Comparison of ENCODE assay signal across 7 cellular contexts in the genomic region with DNA sequence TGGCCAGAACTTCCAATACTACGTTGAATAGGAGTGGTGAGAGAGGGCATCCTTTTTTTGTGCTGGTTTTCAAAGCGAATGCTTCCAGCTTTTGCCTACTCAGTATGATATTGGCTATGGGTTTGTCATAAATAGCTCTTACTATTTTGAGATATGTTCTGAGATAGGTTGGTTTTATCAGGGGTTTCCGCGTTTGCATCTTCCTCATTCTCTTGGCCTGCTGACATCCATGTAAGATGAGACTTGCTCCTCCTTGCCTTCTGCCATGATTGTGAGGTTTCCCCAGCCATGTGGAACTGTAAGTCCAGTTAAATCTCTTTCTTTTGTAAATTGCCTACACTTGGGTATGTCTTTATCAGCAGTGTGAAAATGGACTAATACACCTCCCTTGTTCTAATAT.
DNase-seq lines count a peak whose midpoint lies in the region; ATAC-seq and TF ChIP-seq lines count a peak whose summit lies in the region.
"Not testable (repeated sequence)": the region's sequence is repeated elsewhere in the genome, so short reads cannot be mapped to it uniquely, and the experiment has no call there.

No MANE protein-coding gene starts in this region.

- peak; percentile 74 for ATAC-seq in GM21360 (IDR thresholded peaks at IDR 0.05; ENCODE audit: unreplicated experiment)

- not testable (repeated sequence) for H3K9me3 ChIP-seq in Karpas-422 (ENCODE audit: low read length)

- H3K9ac ChIP-seq in Karpas-422 (ENCODE audit: low read length), result not testable (repeated sequence)

- H3K27me3 ChIP-seq in Karpas-422 (ENCODE audit: low read length), result not testable (repeated sequence)

- H3K27ac ChIP-seq in Karpas-422 (ENCODE audit: low read length) (peak overlapping the region; percentile 16; the same call in 1 of the 2 replicates), VCaP (peak overlapping the region; percentile 23)

- not testable (repeated sequence) for H3K36me3 Mint-ChIP-seq in neural crest cell (ENCODE audit: low read depth)

- H4K20me1 ChIP-seq in Karpas-422 (ENCODE audit: insufficient read depth, low read depth, low read length), result not testable (repeated sequence)

- H3K4me2 ChIP-seq in Karpas-422 (ENCODE audit: low read depth, low read length, poor library complexity, severe bottlenecking), result peak overlapping the region; percentile 25

- H3K9me2 ChIP-seq in Karpas-422 (replicated peaks; ENCODE audit: insufficient read depth, low read length), result not testable (repeated sequence)

- H3K4me1 Mint-ChIP-seq in neural crest cell, result not testable (repeated sequence)

- not testable (repeated sequence) for H3K9me3 Mint-ChIP-seq in neural crest cell

- not testable (repeated sequence) for TF ChIP-seq CTCF in GM12865 (IDR thresholded peaks at IDR 0.05; ENCODE audit: insufficient read depth, low read depth, low read length, missing control alignments); VCaP (conservative IDR thresholded peaks at IDR 0.05); neural crest cell (conservative IDR thresholded peaks at IDR 0.05)

- peak; percentile 38 for DNase-seq in GM12865 (ENCODE audit: low read depth)
- peak; percentile 80 for DNase-seq in Karpas-422
- DNase-seq in NAMALWA (ENCODE audit: low spot score), result peak; percentile 18
- peak; percentile 39 for DNase-seq in RPMI8226
- DNase-seq in neural crest cell (ENCODE audit: low read depth, low spot score), result not testable (repeated sequence)

- H3K4me3 Mint-ChIP-seq in neural crest cell, result not testable (repeated sequence)

- not testable (repeated sequence) for H3K79me2 ChIP-seq in Karpas-422 (ENCODE audit: low read length)

- H3K27me3 Mint-ChIP-seq in neural crest cell (ENCODE audit: low read depth), result not testable (repeated sequence)

- not testable (repeated sequence) for H3K4me3 ChIP-seq in GM12865 (ENCODE audit: low read depth, low read length); Karpas-422 (ENCODE audit: low read length)

- H2AFZ ChIP-seq in Karpas-422 (ENCODE audit: low read length), result not testable (repeated sequence)

- not testable (repeated sequence) for H3K36me3 ChIP-seq in Karpas-422 (ENCODE audit: insufficient read depth, low read length)

- H3K4me1 ChIP-seq in Karpas-422 (ENCODE audit: low read length), result peaks cover 72% of the 10 kb centered on the region

- peak overlapping the region; percentile 74 for H3K27ac Mint-ChIP-seq in neural crest cell (ENCODE audit: unreplicated experiment)
